7 cellular contexts compared by ENCODE assay signal in genomic region chr2:235492850-235493344, GRCh38. TPM values are rescaled to one million over a fixed set of nuclear protein-coding genes. Genes with fewer than 3 reads are reported as not detected.
DNase-seq lines count a peak whose midpoint lies in the region; ATAC-seq, FAIRE-seq and TF ChIP-seq lines count a peak whose summit lies in the region.

No MANE protein-coding gene starts in this region.

- no peaks in the 10 kb centered on the region for H3K36me3 ChIP-seq in astrocyte (ENCODE audit: insufficient read depth, low read length)

- H2BK120ac ChIP-seq in H9 (ENCODE audit: low read depth, low read length, poor library complexity, severe bottlenecking), result no peak overlapping the region

- ATAC-seq in stimulated activated memory B cell treated with anti-CD40 and anti-IgM and Interleukin-4, amounts not matched to agents 10 μg/mL and 1 μg/mL and 100 μg/mL, for 72 hours, result no peak
- no peak for ATAC-seq in HG03097 (IDR thresholded peaks at IDR 0.05; ENCODE audit: low FRiP score, unreplicated experiment)

- TF ChIP-seq CTCF in H9 (conservative IDR thresholded peaks at IDR 0.05), result no peak
- no peak for TF ChIP-seq CTCF in astrocyte (IDR thresholded peaks at IDR 0.05; ENCODE audit: insufficient read depth, low read depth, low read length)

- no peak overlapping the region for H4K5ac ChIP-seq in H9 (ENCODE audit: insufficient read length, low read depth, low read length)

- no peaks in the 10 kb centered on the region; the same call in 1 of the 2 replicates for H3K4me1 ChIP-seq in H9 (ENCODE audit: insufficient read depth, low read length)
- H3K4me1 ChIP-seq in astrocyte (ENCODE audit: insufficient read depth, low read length), result peaks cover 18% of the 10 kb centered on the region

- H3K4ac ChIP-seq in H9 (ENCODE audit: low read depth, low read length), result no peak overlapping the region

- H4K20me1 ChIP-seq in H9 (ENCODE audit: control insufficient read depth, insufficient read depth, insufficient read length) (peaks cover 5% of the 10 kb centered on the region), astrocyte (ENCODE audit: insufficient read depth, low read length) (peaks cover 30% of the 10 kb centered on the region)

- H3K4me3 Mint-ChIP-seq in H9 (peak overlapping the region; percentile 90 to 94), astrocyte (ENCODE audit: unreplicated experiment) (peak overlapping the region; percentile 89)
- peak overlapping the region; percentile 81 for H3K4me3 Mint-ChIP-seq in stimulated activated memory B cell treated with anti-CD40 and anti-IgM and Interleukin-4, amounts not matched to agents 10 μg/mL and 1 μg/mL and 100 μg/mL, for 72 hours

- H3K27ac ChIP-seq in H9 (ENCODE audit: insufficient read length, low read depth, low read length) (no peak overlapping the region), astrocyte (ENCODE audit: low read depth, low read length) (no peak overlapping the region)

- H3K9me3 Mint-ChIP-seq in H9 (peaks cover 2 to 13% of the 10 kb centered on the region in 2 experiments; a peak in 3 of 5 replicates), astrocyte (ENCODE audit: unreplicated experiment) (peaks cover 7% of the 10 kb centered on the region)
- peaks cover 9% of the 10 kb centered on the region for H3K9me3 Mint-ChIP-seq in stimulated activated memory B cell treated with anti-CD40 and anti-IgM and Interleukin-4, amounts not matched to agents 10 μg/mL and 1 μg/mL and 100 μg/mL, for 72 hours

- H3K4me1 Mint-ChIP-seq in H9 (peaks cover 32 to 35% of the 10 kb centered on the region in 2 experiments), astrocyte (ENCODE audit: low read depth, unreplicated experiment) (peaks cover 17% of the 10 kb centered on the region)
- peaks cover 8% of the 10 kb centered on the region for H3K4me1 Mint-ChIP-seq in stimulated activated memory B cell treated with anti-CD40 and anti-IgM and Interleukin-4, amounts not matched to agents 10 μg/mL and 1 μg/mL and 100 μg/mL, for 72 hours

- H3K23me2 ChIP-seq in H9 (ENCODE audit: insufficient read length, low read depth, low read length, poor library complexity, severe bottlenecking), result peaks cover 20% of the 10 kb centered on the region

- peak overlapping the region; percentile 77 for H3K4me2 ChIP-seq in H9 (ENCODE audit: insufficient read depth, insufficient read length, low read length)
- peak overlapping the region; percentile 93 for H3K4me2 ChIP-seq in astrocyte (ENCODE audit: low read length)

- H2AFZ ChIP-seq in H9 (ENCODE audit: low read length) (no peak overlapping the region), astrocyte (ENCODE audit: low read depth, low read length) (peak overlapping the region; percentile 74)

- H3K18ac ChIP-seq in H9 (ENCODE audit: insufficient read length, low read depth, low read length), result no peak overlapping the region

- no peak overlapping the region for H2BK5ac ChIP-seq in H9 (ENCODE audit: insufficient read length, low read length)

- H3K36me3 Mint-ChIP-seq in H9 (ENCODE audit: insufficient read depth in 1 of 3, low read depth in 3 of 3), result peaks cover 0 to 4% (median 0%) of the 10 kb centered on the region in 3 experiments; a peak in 2 of 7 replicates
- H3K36me3 Mint-ChIP-seq in astrocyte (ENCODE audit: low read depth, unreplicated experiment), result no peaks in the 10 kb centered on the region
- H3K36me3 Mint-ChIP-seq in stimulated activated memory B cell treated with anti-CD40 and anti-IgM and Interleukin-4, amounts not matched to agents 10 μg/mL and 1 μg/mL and 100 μg/mL, for 72 hours, result no peaks in the 10 kb centered on the region

- H3K9ac ChIP-seq in H9 (ENCODE audit: extremely low read depth, insufficient read length, low read length), result no peak overlapping the region
- H3K9ac ChIP-seq in astrocyte (ENCODE audit: low read length), result peak overlapping the region; percentile 69

- DNase-seq in H9, result peak; percentile 65
- DNase-seq in astrocyte (ENCODE audit: low read depth), result no peak
- peak; percentile 60 for DNase-seq in iPS-NIHi7 (ENCODE audit: extremely low spot score)
- DNase-seq in NCI-H1105 (lab: John Stamatoyannopoulos, UW), result no peak
- DNase-seq in DMS153 (lab: John Stamatoyannopoulos, UW), result no peak

- H3K14ac ChIP-seq in H9 (ENCODE audit: insufficient read depth, low read length), result no peak overlapping the region

- H3K27me3 ChIP-seq in H9 (ENCODE audit: insufficient read depth, low read length) (no peaks in the 10 kb centered on the region), astrocyte (ENCODE audit: insufficient read depth, low read length) (no peaks in the 10 kb centered on the region)

- H3K23ac ChIP-seq in H9 (ENCODE audit: insufficient read length, low read depth, low read length), result no peak overlapping the region

- no peak overlapping the region for H2BK15ac ChIP-seq in H9 (ENCODE audit: low read depth, low read length)

- H3K27me3 Mint-ChIP-seq in H9 (ENCODE audit: low read depth) (peaks cover 34% of the 10 kb centered on the region), astrocyte (ENCODE audit: low read depth, unreplicated experiment) (no peaks in the 10 kb centered on the region)
- peaks cover 66% of the 10 kb centered on the region for H3K27me3 Mint-ChIP-seq in stimulated activated memory B cell treated with anti-CD40 and anti-IgM and Interleukin-4, amounts not matched to agents 10 μg/mL and 1 μg/mL and 100 μg/mL, for 72 hours

- H2BK12ac ChIP-seq in H9 (ENCODE audit: insufficient read length, low read depth, low read length), result no peak overlapping the region

- H2BK20ac ChIP-seq in H9 (ENCODE audit: low read depth, low read length, poor library complexity, severe bottlenecking), result no peak overlapping the region

- no CpG with 5 or more reads among the region's 27 CpGs for WGBS in H9 (ENCODE audit: extremely low coverage, insufficient read length, low lambda C conversion rate)

- no peaks in the 10 kb centered on the region for H3K9me3 ChIP-seq in H9 (ENCODE audit: control insufficient read depth, low read depth, low read length)
- H3K9me3 ChIP-seq in astrocyte (ENCODE audit: insufficient read depth, low read depth, low read length), result no peaks in the 10 kb centered on the region

- H3K79me2 ChIP-seq in H9 (ENCODE audit: insufficient read depth, low read length), result peaks cover 13% of the 10 kb centered on the region; the same call in 1 of the 2 replicates
- peaks cover 31% of the 10 kb centered on the region for H3K79me2 ChIP-seq in astrocyte (ENCODE audit: insufficient read depth, low read length)

- H2AK5ac ChIP-seq in H9 (ENCODE audit: insufficient read length, low read length), result no peak overlapping the region

- no peak overlapping the region for H3K56ac ChIP-seq in H9 (ENCODE audit: insufficient read length, low read depth, low read length)

- no peak for FAIRE-seq in astrocyte (lab: Jason Lieb, UNC)

- peak overlapping the region; percentile 64 for H3K4me3 ChIP-seq in astrocyte (ENCODE audit: insufficient read depth, low read depth, low read length)

- H4K8ac ChIP-seq in H9 (replicated peaks; ENCODE audit: insufficient read length, low read depth, low read length), result no peak overlapping the region

- H3K27ac Mint-ChIP-seq in H9 (peak overlapping the region in 1 of 3 experiments; percentile 95; a peak in 2 of 7 replicates), astrocyte (ENCODE audit: unreplicated experiment) (no peak overlapping the region)
- no peak overlapping the region for H3K27ac Mint-ChIP-seq in stimulated activated memory B cell treated with anti-CD40 and anti-IgM and Interleukin-4, amounts not matched to agents 10 μg/mL and 1 μg/mL and 100 μg/mL, for 72 hours

- H3T11ph ChIP-seq in H9 (ENCODE audit: low read length), result no peak overlapping the region

- H4K91ac ChIP-seq in H9 (ENCODE audit: insufficient read length, low read depth, low read length), result no peak overlapping the region

- no peaks in the 10 kb centered on the region for H3K79me1 ChIP-seq in H9 (ENCODE audit: insufficient read depth, low read depth, low read length, poor library complexity, severe bottlenecking)

RNA-seq across cellular contexts. Expression of gene AGAP1, which starts 0.9 kb away (rescaled TPM):
- total RNA-seq in H9 (2021) (24.8 and 25.8 TPM in 2 replicates), astrocyte (37.3 and 39.4 TPM in 2 replicates)

Comparison
In these comparisons a context has a peak if more than half of its experiments do, and no peak if none do; other contexts are left out.
1. DNase-seq: peak in H9 (single experiment) and iPS-NIHi7 (single experiment); none in astrocyte (single experiment), NCI-H1105 (single experiment) and DMS153 (single experiment).
2. Peak in every context shown above with its lines, with median percentiles within 50 percentile points of each other: H3K4me3 Mint-ChIP-seq.